ENCODE assay signal across 8 cellular contexts in genomic region chr10:98446121-98446655, GRCh38. TPM values are rescaled to one million over a fixed set of nuclear protein-coding genes. Genes with fewer than 3 reads are reported as not detected.
A peak's percentile ranks its signal among the peaks of the same experiment; 100 is the strongest.
DNase-seq lines count a peak whose midpoint lies in the region; ATAC-seq, FAIRE-seq and TF ChIP-seq lines count a peak whose summit lies in the region.

No MANE protein-coding gene starts in this region.

- H3K27ac ChIP-seq in CD4-positive, CD25-positive, alpha-beta regulatory T cell (ENCODE audit: insufficient read depth, low read length, poor library complexity, severe bottlenecking) = peak overlapping the region; percentile 86
- H3K27ac ChIP-seq in H1 (ENCODE audit: low read depth, low read length) = peak overlapping the region; percentile 69; the same call in 1 of the 2 replicates

- no peak for TF ChIP-seq POLR2A in H1 (IDR thresholded peaks at IDR 0.05; ENCODE audit: control extremely low read depth in 1 of 2, low read depth in 2 of 2, low read length in 2 of 2)

- WGBS in H1 (ENCODE audit: extremely low coverage in 1 of 2, insufficient coverage in 1 of 2, insufficient read length in 1 of 2, insufficient replicate concordance in 2 of 2, low coverage in 1 of 2, low lambda C conversion rate in 2 of 2, missing lambda C conversion rate in 1 of 2), 2 experiments = 29% methylated on average over 14 of the region's 28 CpGs; no CpG with 5 or more reads in 1 of the 2 experiments

- H4K20me1 ChIP-seq in H1 (replicated peaks in 1 of 2; ENCODE audit: control insufficient read depth in 1 of 2, insufficient read depth in 2 of 2, low read length in 2 of 2) = peaks cover 0 to 3% of the 10 kb centered on the region in 2 experiments

- H3K4ac ChIP-seq in H1 (replicated peaks; ENCODE audit: insufficient read length, low read depth, low read length) = no peak overlapping the region

- peak overlapping the region; percentile 29 for H4K91ac ChIP-seq in H1 (replicated peaks; ENCODE audit: insufficient read length, low read length)

- no peaks in the 10 kb centered on the region; the same call in 1 of the 2 replicates for H3K23me2 ChIP-seq in H1 (ENCODE audit: low read depth, low read length)

- H2AFZ ChIP-seq in H1 (ENCODE audit: low read length) = no peak overlapping the region

- TF ChIP-seq CTCF in WI38 (IDR thresholded peaks at IDR 0.05; ENCODE audit: low read depth, low read length) (no peak), H1 (IDR thresholded peaks at IDR 0.05; ENCODE audit: control extremely low read depth in 1 of 3, insufficient read depth in 1 of 3, low read depth in 1 of 3, low read length in 3 of 3) (no peak)

- no peak for TF ChIP-seq EP300 in H1 (IDR thresholded peaks at IDR 0.05; ENCODE audit: borderline replicate concordance in 1 of 2, low read depth in 2 of 2, low read length in 2 of 2)

- peak overlapping the region; percentile 91; the same call in 1 of the 2 replicates for H4K8ac ChIP-seq in H1 (ENCODE audit: extremely low read depth, insufficient read depth, low read length)

- H3K4me2 ChIP-seq in H1 (ENCODE audit: insufficient read depth in 1 of 2, low read depth in 2 of 2, low read length in 2 of 2) = peak overlapping the region; percentile 79 to 89

- POLR2A ChIA-PET in H1 (lab: Charles Lee; ENCODE audit: partially characterized antibody) = interaction anchor here (0.7 to 2.9 kb wide), 7 partner anchors 8 to 34 kb away, joined by 3 to 11 read pairs (median 4); partner anchors contain the start of gene PYROXD2

- H3K56ac ChIP-seq in H1 (replicated peaks; ENCODE audit: insufficient read length, low read depth, low read length) = peak overlapping the region; percentile 36

- H2AK5ac ChIP-seq in H1 (ENCODE audit: low read depth, low read length) = no peak overlapping the region

- no peak overlapping the region for H2BK12ac ChIP-seq in H1 (ENCODE audit: low read depth, low read length)

- H3K4me1 ChIP-seq in CD4-positive, CD25-positive, alpha-beta regulatory T cell (ENCODE audit: control insufficient read depth, insufficient read depth, low read length, poor library complexity, severe bottlenecking) = peaks cover 32% of the 10 kb centered on the region
- peaks cover 0 to 4% (median 3%) of the 10 kb centered on the region in 4 experiments; a peak in 5 of 7 replicates for H3K4me1 ChIP-seq in H1 (replicated peaks in 1 of 4; ENCODE audit: control insufficient read depth in 3 of 4, insufficient read depth in 4 of 4, low read length in 3 of 4)

- no peak overlapping the region for H2BK20ac ChIP-seq in H1 (ENCODE audit: low read length)

- H3K79me2 ChIP-seq in H1 (ENCODE audit: control insufficient read depth in 1 of 2, insufficient read depth in 2 of 2, low read length in 2 of 2) = peaks cover 0 to 8% of the 10 kb centered on the region in 2 experiments; a peak in 1 of 4 replicates

- peaks cover 22% of the 10 kb centered on the region for H3K36me3 Mint-ChIP-seq in CD4-positive, CD25-positive, alpha-beta regulatory T cell

- CTCF ChIA-PET in H1 (lab: Charles Lee; ENCODE audit: partially characterized antibody) = interaction anchor here (0.6 to 2.9 kb wide), 2 partner anchors 137 to 1407 kb away, joined by 3 to 10 read pairs; no protein-coding TSS in a partner anchor

- peaks cover 0 to 2% of the 10 kb centered on the region in 2 experiments for H3K9me3 ChIP-seq in CD4-positive, CD25-positive, alpha-beta regulatory T cell (ENCODE audit: control insufficient read depth in 2 of 2, low read length in 2 of 2)
- H3K9me3 ChIP-seq in H1 (ENCODE audit: insufficient read depth in 2 of 2, low read depth in 1 of 2, low read length in 1 of 2) = no peaks in the 10 kb centered on the region

- peak overlapping the region; percentile 96 to 97 (median 96) for H3K27ac Mint-ChIP-seq in CD4-positive, CD25-positive, alpha-beta regulatory T cell

- peak overlapping the region; percentile 86 for H3K4me3 ChIP-seq in CD4-positive, CD25-positive, alpha-beta regulatory T cell (ENCODE audit: low read depth, low read length)
- peak overlapping the region; percentile 84 for H3K4me3 ChIP-seq in WI38 (ENCODE audit: low read depth, low read length)
- peak overlapping the region; percentile 70 to 93 (median 76) for H3K4me3 ChIP-seq in H1 (ENCODE audit: extremely low read depth in 1 of 4, insufficient read depth in 2 of 4, low read depth in 3 of 4, low read length in 4 of 4)

- H2BK5ac ChIP-seq in H1 (ENCODE audit: low read depth, low read length) = no peak overlapping the region

- no peaks in the 10 kb centered on the region for H3K9me3 Mint-ChIP-seq in CD4-positive, CD25-positive, alpha-beta regulatory T cell

- no peak overlapping the region for H4K5ac ChIP-seq in H1 (ENCODE audit: insufficient read length, low read depth, low read length)

- H3K23ac ChIP-seq in H1 (ENCODE audit: insufficient read length) = no peak overlapping the region

- H3K4me1 Mint-ChIP-seq in CD4-positive, CD25-positive, alpha-beta regulatory T cell = peaks cover 11 to 58% (median 33%) of the 10 kb centered on the region in 4 donors

- peaks cover 16% of the 10 kb centered on the region for H3K27me3 Mint-ChIP-seq in CD4-positive, CD25-positive, alpha-beta regulatory T cell

- DNase-seq in CD4-positive, CD25-positive, alpha-beta regulatory T cell = peak in 1 of 3 donors; percentile 54
- DNase-seq in H1 (ENCODE audit: low read depth in 1 of 2, low spot score in 2 of 2) (peak in 1 of 2 experiments; percentile 69), midbrain (lab: John Stamatoyannopoulos, UW) (peak; percentile 14), stromal cell of bone marrow (ENCODE audit: low read depth) (peak; percentile 13), NCI-H1105 (lab: John Stamatoyannopoulos, UW) (no peak)

- H3K79me1 ChIP-seq in H1 (ENCODE audit: low read depth, low read length) = no peaks in the 10 kb centered on the region; the same call in 1 of the 2 replicates

- no peak overlapping the region for H3K18ac ChIP-seq in H1 (ENCODE audit: extremely low read depth, low read length)

- H2BK120ac ChIP-seq in H1 (replicated peaks; ENCODE audit: low read depth, low read length) = no peak overlapping the region

- H3K4me3 Mint-ChIP-seq in CD4-positive, CD25-positive, alpha-beta regulatory T cell = peak overlapping the region; percentile 94 to 98 (median 96)

- ATAC-seq in CD4-positive, CD25-positive, alpha-beta regulatory T cell (ENCODE audit: low read depth in 2 of 2) = peak; percentile 9 to 36
- peak; percentile 20 for ATAC-seq in GM19463 (IDR thresholded peaks at IDR 0.05; ENCODE audit: unreplicated experiment)
- ATAC-seq in HG03521 (IDR thresholded peaks at IDR 0.05; ENCODE audit: unreplicated experiment) = peak; percentile 14

- H3K9ac ChIP-seq in H1 (replicated peaks in 1 of 4; ENCODE audit: extremely low read depth in 1 of 4, low read depth in 3 of 4, low read length in 3 of 4) = peak overlapping the region; percentile 52 to 80 (median 72)

- no peak for FAIRE-seq in H1 (lab: Jason Lieb, UNC)

- TF ChIP-seq RAD21 in H1 (IDR thresholded peaks at IDR 0.05 in 1 of 2, conservative IDR thresholded peaks at IDR 0.05 in 1 of 2; ENCODE audit: low read depth in 2 of 2, low read length in 2 of 2) = no peak

- H2BK15ac ChIP-seq in H1 (ENCODE audit: low read length) = no peak overlapping the region; the same call in 1 of the 2 replicates

- H3K14ac ChIP-seq in H1 (ENCODE audit: insufficient read length) = no peak overlapping the region

- peaks cover 26% of the 10 kb centered on the region for H3K36me3 ChIP-seq in CD4-positive, CD25-positive, alpha-beta regulatory T cell (ENCODE audit: control insufficient read depth, insufficient read depth, low read length)
- H3K36me3 ChIP-seq in H1 (ENCODE audit: control insufficient read depth in 2 of 4, insufficient read depth in 4 of 4, low read length in 3 of 4) = peaks cover 10 to 35% (median 23%) of the 10 kb centered on the region in 4 experiments

- peaks cover 8% of the 10 kb centered on the region for H3K27me3 ChIP-seq in CD4-positive, CD25-positive, alpha-beta regulatory T cell (ENCODE audit: control insufficient read depth, insufficient read depth, low read length)
- H3K27me3 ChIP-seq in H1 (replicated peaks in 1 of 4; ENCODE audit: control insufficient read depth in 3 of 4, extremely low read depth in 1 of 4, insufficient read depth in 3 of 4, low read length in 3 of 4) = no peaks in the 10 kb centered on the region

TF ChIP-seq in H1, 55 proteins besides CTCF, POLR2A, EP300 and RAD21:
- TF ChIP-seq JUND (IDR thresholded peaks at IDR 0.05; ENCODE audit: low read length) = no peak
- 0 out of 2 replicates have a peak, but pooled peaks have one; percentile 9 for TF ChIP-seq MAX (IDR thresholded peaks at IDR 0.05)

RNA-seq across cellular contexts. Expression of gene HPS1, which starts 0.5 kb away (rescaled TPM):
- 88.5 TPM for total RNA-seq in CD4-positive, CD25-positive, alpha-beta regulatory T cell
- 10 to 100 TPM; 65.2 to 80.0 (median 75.2) TPM for polyA plus RNA-seq in CD4-positive, CD25-positive, alpha-beta regulatory T cell
- total RNA-seq in H1 (2021; fragmentation: NEBNext Ultra II Directional; extraction: Animal tissue kit (Norgen Biotek cat#: 25700)) = 38.7 and 44.0 TPM in 2 replicates
- 61.7 and 67.5 TPM in 2 replicates for polyA plus RNA-seq in H1 (2011; rRNA removed)
- 51.9 TPM for polyA plus RNA-seq in H1 (2011; cell fraction: cytosol; rRNA removed)
- 151 TPM for polyA plus RNA-seq in H1 (2011; cell fraction: nucleus; rRNA removed)
- 44.2 to 60.2 TPM (median 54.2 TPM) in 4 replicates for polyA plus RNA-seq in H1 (2012, experiment 1 of 2)
- polyA plus RNA-seq in H1 (2012, experiment 2 of 2) = 44.6 TPM
- 32.9 TPM for polyA plus RNA-seq in H1 (2013, experiment 1 of 2)
- 32.5 TPM for polyA plus RNA-seq in H1 (2013, experiment 2 of 2)
- polyA minus RNA-seq in H1 (2011; rRNA and poly(A)+ RNA removed) = 39.4 and 49.7 TPM in 2 replicates
- polyA minus RNA-seq in H1 (2011; cell fraction: cytosol; rRNA and poly(A)+ RNA removed) = 24.3 TPM
- polyA minus RNA-seq in H1 (2011; cell fraction: nucleus; rRNA and poly(A)+ RNA removed) = 60.9 TPM

RNA-seq across cellular contexts. Expression of gene PYROXD2, which starts 31.2 kb away (rescaled TPM):
- 17.8 TPM for total RNA-seq in CD4-positive, CD25-positive, alpha-beta regulatory T cell
- 1 to 10 TPM in 3 of 4 donors, under 1 TPM in 1; 0.34 to 4.5 (median 1.5) TPM for polyA plus RNA-seq in CD4-positive, CD25-positive, alpha-beta regulatory T cell
- 3.2 and 4.2 TPM in 2 replicates for total RNA-seq in H1 (2021; fragmentation: NEBNext Ultra II Directional; extraction: Animal tissue kit (Norgen Biotek cat#: 25700))
- polyA plus RNA-seq in H1 (2011; rRNA removed) = 4.2 and 5.4 TPM in 2 replicates
- polyA plus RNA-seq in H1 (2011; cell fraction: cytosol; rRNA removed) = 5.1 TPM
- 17.2 TPM for polyA plus RNA-seq in H1 (2011; cell fraction: nucleus; rRNA removed)
- 1.9 to 4.6 TPM (median 3.9 TPM) in 4 replicates for polyA plus RNA-seq in H1 (2012, experiment 1 of 2)
- polyA plus RNA-seq in H1 (2012, experiment 2 of 2) = 7.6 TPM
- polyA plus RNA-seq in H1 (2013, experiment 1 of 2) = 2.6 TPM
- 1.7 TPM for polyA plus RNA-seq in H1 (2013, experiment 2 of 2)
- 2.1 TPM in 2 replicates for polyA minus RNA-seq in H1 (2011; rRNA and poly(A)+ RNA removed)
- polyA minus RNA-seq in H1 (2011; cell fraction: cytosol; rRNA and poly(A)+ RNA removed) = 8.9 TPM
- 4.9 TPM for polyA minus RNA-seq in H1 (2011; cell fraction: nucleus; rRNA and poly(A)+ RNA removed)
